Comparison of ENCODE assay signal across 28 cellular contexts in the genomic region with DNA sequence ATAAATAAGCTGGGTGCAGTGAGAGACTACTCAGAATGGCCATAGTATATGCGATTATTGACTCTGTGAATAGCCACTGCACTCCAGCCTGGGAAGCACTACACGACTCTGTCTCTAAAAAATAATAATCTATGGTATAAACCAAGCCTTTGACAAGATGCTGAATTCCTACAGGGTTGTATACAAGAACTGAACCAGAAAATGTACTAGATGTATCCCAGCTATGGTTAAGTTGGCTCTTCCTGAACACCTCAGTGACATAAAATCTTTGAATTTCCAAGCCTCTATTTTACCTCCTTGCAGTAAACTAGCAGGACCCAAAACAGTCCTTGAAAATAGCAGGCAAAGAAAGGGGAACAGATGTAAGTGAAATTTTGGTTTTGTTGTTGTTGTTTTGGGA. TPM values are rescaled to one million over a fixed set of nuclear protein-coding genes. Genes with fewer than 3 reads are reported as not detected.
A peak's percentile ranks its signal among the peaks of the same experiment; 100 is the strongest.
DNase-seq lines count a peak whose midpoint lies in the region; ATAC-seq, FAIRE-seq and TF ChIP-seq lines count a peak whose summit lies in the region.
"Had no signal": no experiment of that assay in that cellular context is flagged by ENCODE, and none has a peak within 500 bp of the region (broad histone marks: within the 10 kb centered on the region; RNA-seq: fewer than 3 reads in every experiment).

No MANE protein-coding gene starts in this region.

- intact Hi-C loops in HCT116 (cut with micrococcal nuclease): no loop called here
- intact Hi-C loops in K562 (cut with micrococcal nuclease): no loop called here

- H3K27me3 ChIP-seq in HCT116 (ENCODE audit: insufficient read depth, low read length): no peaks in the 10 kb centered on the region
- no peaks in the 10 kb centered on the region; a peak in 1 of 5 replicates for H3K27me3 ChIP-seq in K562 (ENCODE audit: control insufficient read depth in 2 of 2, insufficient read depth in 2 of 2, low read length in 2 of 2)
- no peaks in the 10 kb centered on the region for H3K27me3 ChIP-seq in osteoblast (ENCODE audit: insufficient read depth, low read length)
- H3K27me3 ChIP-seq: right lobe of liver had no signal

- H3K4me2 ChIP-seq in HCT116 (ENCODE audit: low read length) (no peak overlapping the region), K562 (ENCODE audit: insufficient read depth, low read length) (no peak overlapping the region), osteoblast (ENCODE audit: insufficient read depth, low read length) (no peak overlapping the region)
- H3K4me2 ChIP-seq: PC-9 had no signal

- H3K27me3 Mint-ChIP-seq in activated T-cell treated with anti-CD3 and anti-CD28 coated beads, Interleukin-2, amount 50 U/mL, for 24 hours: no peaks in the 10 kb centered on the region

- H3K9me3 ChIP-seq in HCT116 (ENCODE audit: control insufficient read depth in 1 of 2, insufficient read depth in 1 of 2, low read depth in 1 of 2, low read length in 2 of 2): no peaks in the 10 kb centered on the region
- no peaks in the 10 kb centered on the region for H3K9me3 ChIP-seq in K562 (replicated peaks; ENCODE audit: control insufficient read depth, insufficient read depth, low read depth, low read length)
- no peaks in the 10 kb centered on the region for H3K9me3 ChIP-seq in osteoblast (ENCODE audit: low read depth, low read length)
- H3K9me3 ChIP-seq: HAP-1, mucosa of descending colon, right lobe of liver had no signal

- H3K4me1 Mint-ChIP-seq in activated T-cell treated with anti-CD3 and anti-CD28 coated beads, Interleukin-2, amount 50 U/mL, for 24 hours (ENCODE audit: low read depth): peaks cover 53% of the 10 kb centered on the region

- in situ Hi-C loops in K562 (cut with MboI): no loop called here

- no peak for TF ChIP-seq POLR2A in HCT116 (IDR thresholded peaks at IDR 0.05; ENCODE audit: borderline replicate concordance, extremely low read depth, insufficient read depth, insufficient read length)
- TF ChIP-seq POLR2A in K562 (conservative IDR thresholded peaks at IDR 0.05): peak; percentile 65

- H4K20me1 ChIP-seq in HCT116 (ENCODE audit: insufficient read depth): peaks cover 6% of the 10 kb centered on the region; the same call in 1 of the 2 replicates
- H4K20me1 ChIP-seq in K562 (replicated peaks; ENCODE audit: control insufficient read depth, insufficient read depth, low read length): 0 out of 2 replicates have a peak, but pooled peaks cover 3% of the 10 kb centered on the region
- H4K20me1 ChIP-seq in osteoblast (ENCODE audit: insufficient read depth, low read length): peaks cover 24% of the 10 kb centered on the region

- peaks cover 20% of the 10 kb centered on the region for H3K79me2 ChIP-seq in HCT116 (ENCODE audit: insufficient read depth, low read length)
- H3K79me2 ChIP-seq in K562 (ENCODE audit: control insufficient read depth, insufficient read depth, low read length): peaks cover 16% of the 10 kb centered on the region; the same call in 2 of the 3 replicates
- H3K79me2 ChIP-seq in osteoblast (ENCODE audit: insufficient read depth, low read length): peaks cover 24% of the 10 kb centered on the region

- DNase-seq in activated T-cell treated with anti-CD3 and anti-CD28 coated beads, Interleukin-2, amount 50 U/mL, for 24 hours: no peak
- DNase-seq in activated T-cell treated with anti-CD3 and anti-CD28 coated beads for 4 hours (no peak), HCT116 (ENCODE audit: low read depth, low spot score) (no peak), K562 (ENCODE audit: extremely low read depth in 1 of 4, low spot score in 3 of 4) (no peak), osteoblast (ENCODE audit: insufficient read length, low spot score, missing footprints) (peak; percentile 29), NCI-H2196 treated with DMSO at 0.1 percent for 48 hours (lab: John Stamatoyannopoulos, UW; ENCODE audit: unreplicated experiment) (no peak), cerebellum (ENCODE audit: low spot score) (no peak), NCI-H345 treated with DMSO at 0.1 percent for 48 hours (lab: John Stamatoyannopoulos, UW; ENCODE audit: unreplicated experiment) (no peak)
- DNase-seq: amygdala; DMS53; foreskin fibroblast; KBM-7; left ventricle myocardium superior; mucosa of descending colon; NCI-H1694; NCI-H226; nucleus accumbens; PC-9; right lobe of liver; SIG-M5; stimulated activated CD8-positive, alpha-beta memory T cell treated with anti-CD3 and anti-CD28 coated beads, Interleukin-4, amount 100 ng/mL, for 48 hours; substantia nigra; T-helper 2 cell had no signal

- no peak overlapping the region for H3K4me3 Mint-ChIP-seq in activated T-cell treated with anti-CD3 and anti-CD28 coated beads, Interleukin-2, amount 50 U/mL, for 24 hours

- no peaks in the 10 kb centered on the region for H3K9me3 Mint-ChIP-seq in activated T-cell treated with anti-CD3 and anti-CD28 coated beads, Interleukin-2, amount 50 U/mL, for 24 hours

- peak overlapping the region; percentile 55 for H3K27ac Mint-ChIP-seq in activated T-cell treated with anti-CD3 and anti-CD28 coated beads, Interleukin-2, amount 50 U/mL, for 24 hours

- H3K4me3 ChIP-seq in HCT116 (replicated peaks in 1 of 2; ENCODE audit: low read depth in 1 of 2, low read length in 2 of 2) (no peak overlapping the region), K562 (no peak overlapping the region), osteoblast (ENCODE audit: insufficient read depth, low read length) (no peak overlapping the region)
- H3K4me3 ChIP-seq: HAP-1, mucosa of descending colon, PC-9, right lobe of liver had no signal

- H3K9me2 ChIP-seq in HCT116 (ENCODE audit: insufficient read depth): no peaks in the 10 kb centered on the region

- ATAC-seq in HCT116 (no peak), K562 (peak; percentile 60)

- H2AFZ ChIP-seq in HCT116 (ENCODE audit: low read depth, low read length, poor library complexity, severe bottlenecking) (no peak overlapping the region), K562 (ENCODE audit: low read depth, low read length) (no peak overlapping the region), osteoblast (ENCODE audit: low read length) (no peak overlapping the region)
- H2AFZ ChIP-seq: PC-9 had no signal

- H3K27ac ChIP-seq in HCT116 (ENCODE audit: low read depth, low read length) (no peak overlapping the region), K562 (ENCODE audit: extremely low read depth, low read depth, low read length) (no peak overlapping the region), osteoblast (ENCODE audit: low read depth, low read length) (no peak overlapping the region)
- H3K27ac ChIP-seq: epithelial cell of prostate, VCaP had no signal

- WGBS in K562 (ENCODE audit: insufficient coverage, low coverage, missing lambda C conversion rate): 67% methylated on average over 2 of the region's 2 CpGs

- H3K9ac ChIP-seq in HCT116 (ENCODE audit: low read length) (no peak overlapping the region), K562 (ENCODE audit: insufficient read depth in 1 of 2, low read depth in 2 of 2, low read length in 2 of 2) (no peak overlapping the region)

- CTCF ChIA-PET in HCT116 (lab: Charles Lee) (interaction anchor here (1.6 kb wide), 1 partner anchor 58 kb away, joined by 7 read pairs; no protein-coding TSS in a partner anchor), K562 (lab: Yijun Ruan, JAX; ENCODE audit: low intra/inter-chr PET ratio) (no interaction called here)

- POLR2A ChIA-PET in HCT116 (lab: Charles Lee): interaction anchor here (1.2 kb wide), 1 partner anchor 9 kb away, joined by 3 read pairs; no protein-coding TSS in a partner anchor
- POLR2A ChIA-PET in K562 (lab: Yijun Ruan, JAX): interaction anchor here (0.6 to 5.7 kb wide), 13 partner anchors 11 to 58 kb away, joined by 3 to 69 read pairs (median 4); a partner anchor contains a TSS

- peaks cover 14 to 21% of the 10 kb centered on the region in 2 experiments for H3K36me3 ChIP-seq in HCT116 (ENCODE audit: control insufficient read depth in 1 of 2, insufficient read depth in 2 of 2, low read length in 2 of 2)
- H3K36me3 ChIP-seq in K562 (ENCODE audit: control insufficient read depth, insufficient read depth, low read length): peaks cover 52% of the 10 kb centered on the region
- H3K36me3 ChIP-seq in osteoblast (ENCODE audit: insufficient read depth, low read length): peaks cover 56% of the 10 kb centered on the region

- H3K4me1 ChIP-seq in HCT116 (ENCODE audit: control insufficient read depth in 1 of 2, insufficient read depth in 2 of 2, low read length in 2 of 2) (no peaks in the 10 kb centered on the region), K562 (replicated peaks in 1 of 2; ENCODE audit: control insufficient read depth in 2 of 2, insufficient read depth in 2 of 2, low read length in 2 of 2) (peaks cover 0 to 5% of the 10 kb centered on the region in 2 experiments; a peak in 2 of 5 replicates), osteoblast (ENCODE audit: insufficient read depth, low read length) (no peaks in the 10 kb centered on the region)
- H3K4me1 ChIP-seq: HAP-1 had no signal

- H3K36me3 Mint-ChIP-seq in activated T-cell treated with anti-CD3 and anti-CD28 coated beads, Interleukin-2, amount 50 U/mL, for 24 hours (ENCODE audit: low read depth): peaks cover 66% of the 10 kb centered on the region

- TF ChIP-seq RAD21 in HCT116 (IDR thresholded peaks at IDR 0.05; ENCODE audit: low read depth): no peak
- no peak for TF ChIP-seq RAD21 in K562 (CRISPR knock-in tag; conservative IDR thresholded peaks at IDR 0.05 in 1 of 2, IDR thresholded peaks at IDR 0.05 in 1 of 2)

- TF ChIP-seq CTCF in HCT116 (IDR thresholded peaks at IDR 0.05 in 2 of 3, conservative IDR thresholded peaks at IDR 0.05 in 1 of 3; ENCODE audit: borderline replicate concordance in 1 of 3, insufficient read depth in 1 of 3, low read depth in 2 of 3, low read length in 2 of 3): no peak
- no peak for TF ChIP-seq CTCF in K562 (IDR thresholded peaks at IDR 0.05 in 2 of 3, conservative IDR thresholded peaks at IDR 0.05 in 1 of 3; ENCODE audit: insufficient read depth in 2 of 3, low read depth in 1 of 3, low read length in 3 of 3)
- TF ChIP-seq CTCF in osteoblast (IDR thresholded peaks at IDR 0.05; ENCODE audit: extremely low read depth, low read depth, low read length): no peak

- RAD21 ChIA-PET in HCT116 (lab: Charles Lee; ENCODE audit: low non-redundant PET in 1 of 2, low total read pairs in 2 of 2, uncharacterized antibody in 2 of 2, unreplicated experiment in 2 of 2): no interaction called here

- H3K9me1 ChIP-seq in K562 (ENCODE audit: control insufficient read depth, insufficient read depth, low read length): no peaks in the 10 kb centered on the region

- no peak for FAIRE-seq in K562 (lab: Jason Lieb, UNC)
- FAIRE-seq: GM19239, urothelium cell line had no signal

- TF ChIP-seq EP300 in K562 (IDR thresholded peaks at IDR 0.05; ENCODE audit: low read length): no peak

- no TSS peak for BruUV-seq in HCT116 (replicated peaks; lab: Mats Ljungman, UMichigan)
- no TSS peak for BruUV-seq in K562 (replicated peaks; lab: Mats Ljungman, UMichigan)

RNA-seq across cellular contexts. Expression of a gene that starts 32.5 kb away (rescaled TPM):
- 267 TPM for total RNA-seq in HCT116 (2021; ENCODE audit: unreplicated experiment)
- 219 and 237 TPM in 2 replicates for polyA plus RNA-seq in HCT116 (2012)
- 116 and 315 TPM in 2 replicates for total RNA-seq in K562 (2011; cell fraction: chromatin; rRNA removed; ENCODE audit: low replicate concordance)
- total RNA-seq in K562 (2011; cell fraction: nucleolus; rRNA removed): 52.7 and 78.6 TPM in 2 replicates
- total RNA-seq in K562 (2011; cell fraction: nucleoplasm; rRNA removed): 175 and 257 TPM in 2 replicates
- total RNA-seq in K562 (2014; rRNA removed): 316 and 345 TPM in 2 replicates
- 620 and 713 TPM in 2 replicates for total RNA-seq in K562 (2014; rRNA removed; fragmentation: Illumina TruSeq; extraction: Trizol)
- total RNA-seq in K562 (2015; rRNA removed; fragmentation: Illumina TruSeq; extraction: Trizol): 585 and 652 TPM in 2 replicates
- 429 and 432 TPM in 2 replicates for total RNA-seq in K562 (2021)
- 785 and 870 TPM in 2 replicates for polyA plus RNA-seq in K562 (2011; rRNA removed)
- 63.7 and 209 TPM in 2 replicates for polyA plus RNA-seq in K562 (2011; cell fraction: cytosol; rRNA removed)
- 124 and 204 TPM in 2 replicates for polyA plus RNA-seq in K562 (2011; cell fraction: nucleus; rRNA removed)
- polyA plus RNA-seq in K562 (2012): 386 and 493 TPM in 2 replicates
- 528 and 852 TPM in 2 replicates for polyA plus RNA-seq in K562 (2014; fragmentation: Illumina TruSeq; extraction: Trizol)
- polyA plus RNA-seq in K562 (2014; fragmentation: Nextera tagmentation; extraction: Ambion mirVana): 100 to 1,000 TPM; 197 to 480 TPM
- 219 and 255 TPM in 2 replicates for polyA plus RNA-seq in K562 (2014; rRNA removed)
- polyA minus RNA-seq in K562 (2011; rRNA and poly(A)+ RNA removed): 693 and 694 TPM in 2 replicates
- polyA minus RNA-seq in K562 (2011; cell fraction: cytosol; rRNA and poly(A)+ RNA removed): 406 and 559 TPM in 2 replicates
- polyA minus RNA-seq in K562 (2011; cell fraction: nucleus; rRNA and poly(A)+ RNA removed): 36.6 and 130 TPM in 2 replicates
- total RNA-seq in osteoblast: 539 and 568 TPM in 2 replicates
- total RNA-seq in cerebellum: 155 TPM
